8 cellular contexts compared by ENCODE assay signal in genomic region chr13:27449936-27450828, GRCh38. TPM values are rescaled to one million over a fixed set of nuclear protein-coding genes. Genes with fewer than 3 reads are reported as not detected.
DNase-seq lines count a peak whose midpoint lies in the region; ATAC-seq and TF ChIP-seq lines count a peak whose summit lies in the region.

Gene MTIF3 (minus strand): TSS chr13:27450564. CDS start chr13:27440448, 10,116 bp downstream.

- peaks cover 17% of the 10 kb centered on the region for H3K36me3 Mint-ChIP-seq in activated T-cell treated with anti-CD3 and anti-CD28 coated beads, Interleukin-2, amount 50 U/mL, for 24 hours (ENCODE audit: low read depth)

- H3K79me2 ChIP-seq in PC-9 (ENCODE audit: low read depth), result peaks cover 40% of the 10 kb centered on the region

- peaks cover 36% of the 10 kb centered on the region for H3F3A ChIP-seq in PC-9 (ENCODE audit: insufficient read depth, low read depth)

- H3K4me2 ChIP-seq in PC-9, result peak within 1 kb of the TSS; percentile 100

- ATAC-seq in GM21619 (IDR thresholded peaks at IDR 0.05; ENCODE audit: unreplicated experiment), result peak; percentile 79

- TF ChIP-seq CTCF in PC-9 (conservative IDR thresholded peaks at IDR 0.05), result no peak

- no peaks in the 10 kb centered on the region for H3K27me3 ChIP-seq in PC-9 (ENCODE audit: insufficient read depth, low read depth)
- H3K27me3 ChIP-seq in mucosa of stomach (ENCODE audit: control insufficient read depth, insufficient read depth, low read length), result no peaks in the 10 kb centered on the region

- H3K9me3 Mint-ChIP-seq in activated T-cell treated with anti-CD3 and anti-CD28 coated beads, Interleukin-2, amount 50 U/mL, for 24 hours, result no peaks in the 10 kb centered on the region

- BruUV-seq in PC-9 (replicated peaks; lab: Mats Ljungman, UMichigan), result no TSS peak

- CTCF ChIA-PET in PC-9 (lab: Charles Lee), result no interaction called here

- H3K27ac Mint-ChIP-seq in activated T-cell treated with anti-CD3 and anti-CD28 coated beads, Interleukin-2, amount 50 U/mL, for 24 hours, result peak within 1 kb of the TSS; percentile 96

- intact Hi-C loops in PC-9 (cut with micrococcal nuclease; ENCODE audit: unreplicated experiment), result loop anchor here (1.0 kb wide), 2 partner anchors 25 to 171 kb away; partner anchors contain the start of gene POLR1D

- peak; percentile 95 for TF ChIP-seq POLR2A in erythroblast (IDR thresholded peaks at IDR 0.05; ENCODE audit: low read length)

- H3K27me3 Mint-ChIP-seq in activated T-cell treated with anti-CD3 and anti-CD28 coated beads, Interleukin-2, amount 50 U/mL, for 24 hours, result no peaks in the 10 kb centered on the region

- POLR2A ChIA-PET in PC-9 (lab: Charles Lee; ENCODE audit: unreplicated experiment), result interaction anchor here (0.6 to 0.7 kb wide), 3 partner anchors 14 to 67 kb away, joined by 3 to 6 read pairs (median 5); no protein-coding TSS in a partner anchor

- peak within 1 kb of the TSS; percentile 94 for H3K27ac ChIP-seq in PC-9

- H3K9me2 ChIP-seq in PC-9 (ENCODE audit: insufficient read depth), result no peaks in the 10 kb centered on the region

- no peaks in the 10 kb centered on the region for H4K20me1 ChIP-seq in PC-9 (ENCODE audit: insufficient read depth)

- peaks cover 55% of the 10 kb centered on the region for H3K4me1 Mint-ChIP-seq in activated T-cell treated with anti-CD3 and anti-CD28 coated beads, Interleukin-2, amount 50 U/mL, for 24 hours (ENCODE audit: low read depth)

- H2AFZ ChIP-seq in PC-9, result peak within 1 kb of the TSS; percentile 97

- DNase-seq in DMS153 treated with DMSO at 0.1 percent for 48 hours (lab: John Stamatoyannopoulos, UW; ENCODE audit: unreplicated experiment), result peak; percentile 93
- peak; percentile 98 for DNase-seq in Jurkat, Clone E6-1 (ENCODE audit: low read depth, low spot score)
- DNase-seq in PC-9, result peak; percentile 90 to 92
- DNase-seq in activated T-cell treated with anti-CD3 and anti-CD28 coated beads, Interleukin-2, amount 50 U/mL, for 24 hours, result peak; percentile 96
- DNase-seq in erythroblast (lab: John Stamatoyannopoulos, UW), result peak; percentile 95 to 97
- DNase-seq in stimulated activated CD8-positive, alpha-beta memory T cell treated with anti-CD3 and anti-CD28 coated beads, Interleukin-7, amount 100 ng/mL, for 1 hour (ENCODE audit: low read depth in 2 of 2), result peak; percentile 93 to 96

- H3K9me3 ChIP-seq in PC-9 (ENCODE audit: insufficient read depth, low read depth) (no peaks in the 10 kb centered on the region), mucosa of stomach (ENCODE audit: control insufficient read depth, low read length) (no peaks in the 10 kb centered on the region)

- H3K4me3 ChIP-seq in Jurkat, Clone E6-1 (ENCODE audit: low read length), result peak within 1 kb of the TSS; percentile 92
- H3K4me3 ChIP-seq in PC-9 (peak within 1 kb of the TSS; percentile 83), mucosa of stomach (ENCODE audit: low read length) (peak within 1 kb of the TSS; percentile 54)

- peaks cover 25% of the 10 kb centered on the region for H3K4me1 ChIP-seq in PC-9 (replicated peaks; ENCODE audit: insufficient read depth)
- peaks cover 14% of the 10 kb centered on the region for H3K4me1 ChIP-seq in mucosa of stomach (ENCODE audit: control insufficient read depth, insufficient read depth, low read length)

- no peaks in the 10 kb centered on the region for H3K36me3 ChIP-seq in PC-9 (ENCODE audit: low read depth)
- H3K36me3 ChIP-seq in mucosa of stomach (ENCODE audit: control insufficient read depth, insufficient read depth, low read length), result no peaks in the 10 kb centered on the region

- peak within 1 kb of the TSS; percentile 88 for H3K9ac ChIP-seq in mucosa of stomach (ENCODE audit: low read length)

- peak within 1 kb of the TSS; percentile 87 for H3K4me3 Mint-ChIP-seq in activated T-cell treated with anti-CD3 and anti-CD28 coated beads, Interleukin-2, amount 50 U/mL, for 24 hours

RNA-seq across cellular contexts. Expression of gene MTIF3, which starts in this region (rescaled TPM):
- polyA plus RNA-seq in Jurkat, Clone E6-1 (2012; ENCODE audit: insufficient read depth, insufficient read length), result 61.4 TPM
- 22.9 and 28.3 TPM in 2 replicates for total RNA-seq in PC-9 (2021)

Comparison
In these comparisons a context has a peak if more than half of its experiments do, and no peak if none do; other contexts are left out.
1. Peak in every context shown above with its lines: DNase-seq, ATAC-seq, H3K4me3 ChIP-seq and H3K27ac ChIP-seq.